Comparison of ENCODE assay signal across 15 cellular contexts in the genomic region with DNA sequence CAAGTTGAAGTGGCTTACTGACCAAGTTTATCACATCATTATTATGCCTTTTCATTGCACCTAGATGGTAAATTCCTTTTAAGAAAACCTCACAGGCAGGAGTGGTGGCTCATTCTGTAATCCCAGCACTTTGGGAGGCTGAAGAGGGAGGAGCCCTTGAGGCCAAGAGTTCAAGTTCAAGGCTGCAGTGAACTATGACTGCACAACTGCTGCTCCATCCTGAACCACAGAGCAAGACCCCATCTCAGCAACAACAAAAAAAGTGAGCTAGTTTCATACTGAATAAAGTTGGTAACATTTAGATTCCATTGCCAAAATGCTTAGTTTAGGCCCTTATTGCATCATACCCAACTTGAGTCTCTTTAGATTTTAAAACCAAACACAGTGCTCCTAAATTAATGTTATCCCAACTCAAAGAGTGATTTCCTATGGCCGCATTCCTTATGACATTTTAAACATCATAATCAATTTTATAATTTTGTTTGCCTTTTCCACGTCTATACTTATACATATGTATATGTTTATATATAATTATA. TPM values are rescaled to one million over a fixed set of nuclear protein-coding genes. Genes with fewer than 3 reads are reported as not detected.
DNase-seq lines count a peak whose midpoint lies in the region; ATAC-seq, FAIRE-seq and TF ChIP-seq lines count a peak whose summit lies in the region.
"Had no signal": no experiment of that assay in that cellular context is flagged by ENCODE, and none has a peak within 500 bp of the region (broad histone marks: within the 10 kb centered on the region; RNA-seq: fewer than 3 reads in every experiment).

No MANE protein-coding gene starts in this region.

- no peak overlapping the region for H2BK120ac ChIP-seq in IMR-90 (ENCODE audit: low read depth, low read length)
- no peak overlapping the region for H2BK120ac ChIP-seq in H1 (replicated peaks; ENCODE audit: low read depth, low read length)

- POLR2A ChIA-PET in HepG2 (lab: Yijun Ruan, JAX), result no interaction called here
- POLR2A ChIA-PET in IMR-90 (lab: Charles Lee; ENCODE audit: unreplicated experiment), result no interaction called here
- POLR2A ChIA-PET in H1 (lab: Charles Lee; ENCODE audit: partially characterized antibody), result interaction anchor here (1.4 kb wide), 1 partner anchor 12 kb away, joined by 5 read pairs; no protein-coding TSS in a partner anchor

- TF ChIP-seq EP300 in HepG2 (IDR thresholded peaks at IDR 0.05; ENCODE audit: low read depth in 2 of 2, low read length in 2 of 2) (no peak), HepG2 (CRISPR knock-in tag; IDR thresholded peaks at IDR 0.05; ENCODE audit: borderline replicate concordance) (no peak), H1 (IDR thresholded peaks at IDR 0.05; ENCODE audit: borderline replicate concordance in 1 of 2, low read depth in 2 of 2, low read length in 2 of 2) (no peak)

- DNase-seq in HepG2 (ENCODE audit: low spot score) (peak; percentile 30), right lobe of liver (no peak), IMR-90 (no peak), H1 (ENCODE audit: low read depth in 1 of 2, low spot score in 2 of 2) (no peak), dermis blood vessel endothelial cell (no peak), body of pancreas (no peak)
- DNase-seq: BE2C; CD8-positive, alpha-beta T cell; NCI-H1436 treated with DMSO at 0.1 percent for 48 hours; NCI-H2081; NCI-H510A treated with DMSO at 0.1 percent for 48 hours; SHP77 treated with DMSO at 0.1 percent for 48 hours had no signal

- 0 out of 2 replicates have a peak overlapping the region, but pooled peaks have one; percentile 33 for H2AK5ac ChIP-seq in IMR-90 (ENCODE audit: low read depth, low read length)
- H2AK5ac ChIP-seq in H1 (ENCODE audit: low read depth, low read length), result no peak overlapping the region

- H2AK9ac ChIP-seq in IMR-90 (replicated peaks; ENCODE audit: low read depth, low read length, poor library complexity), result no peak overlapping the region

- H2BK12ac ChIP-seq in H1 (ENCODE audit: low read depth, low read length), result no peak overlapping the region

- ATAC-seq in HepG2, result no peak; the same call in 2 of the 3 replicates
- ATAC-seq in right lobe of liver, result no peak
- ATAC-seq in IMR-90 (ENCODE audit: low read depth), result no peak
- no peak for ATAC-seq in GM21367 (IDR thresholded peaks at IDR 0.05; ENCODE audit: unreplicated experiment)
- no peak for ATAC-seq in body of pancreas
- ATAC-seq: CD8-positive, alpha-beta T cell had no signal

- H3K4me3 ChIP-seq in HepG2 (replicated peaks in 1 of 3; ENCODE audit: insufficient read depth in 1 of 3, low read depth in 2 of 3, low read length in 3 of 3) (no peak overlapping the region), right lobe of liver (no peak overlapping the region), IMR-90 (ENCODE audit: insufficient read depth, low read depth, low read length) (no peak overlapping the region), H1 (ENCODE audit: extremely low read depth in 1 of 4, insufficient read depth in 2 of 4, low read depth in 3 of 4, low read length in 4 of 4) (no peak overlapping the region), body of pancreas (no peak overlapping the region)
- H3K4me3 ChIP-seq: HAP-1 had no signal

- no peak overlapping the region for H4K91ac ChIP-seq in IMR-90 (ENCODE audit: insufficient read depth, low read depth, low read length)
- no peak overlapping the region for H4K91ac ChIP-seq in H1 (replicated peaks; ENCODE audit: insufficient read length, low read length)

- H4K20me1 ChIP-seq in HepG2 (ENCODE audit: insufficient read depth, low read length), result peaks cover 37% of the 10 kb centered on the region
- H4K20me1 ChIP-seq in IMR-90 (ENCODE audit: insufficient read depth, low read length), result peaks cover 40% of the 10 kb centered on the region
- H4K20me1 ChIP-seq in H1 (replicated peaks in 1 of 2; ENCODE audit: control insufficient read depth in 1 of 2, insufficient read depth in 2 of 2, low read length in 2 of 2), result peaks cover 11 to 15% of the 10 kb centered on the region in 2 experiments

- H2BK15ac ChIP-seq in IMR-90 (ENCODE audit: low read depth, low read length), result no peak overlapping the region
- H2BK15ac ChIP-seq in H1 (ENCODE audit: low read length), result no peak overlapping the region

- H2BK5ac ChIP-seq in IMR-90 (ENCODE audit: low read depth, low read length, poor library complexity, severe bottlenecking) (no peak overlapping the region), H1 (ENCODE audit: low read depth, low read length) (no peak overlapping the region)

- intact Hi-C loops in HepG2 (cut with micrococcal nuclease; ENCODE audit: unreplicated experiment) (no loop called here), right lobe of liver (cut with DNase I) (no loop called here), IMR-90 (cut with micrococcal nuclease) (no loop called here), body of pancreas (cut with DNase I) (no loop called here)

- H3K27ac ChIP-seq in HepG2 (ENCODE audit: extremely low read length, insufficient read depth, low read length) (no peak overlapping the region), right lobe of liver (no peak overlapping the region), IMR-90 (ENCODE audit: insufficient read depth, low read length) (no peak overlapping the region), H1 (ENCODE audit: low read depth, low read length) (no peak overlapping the region), body of pancreas (no peak overlapping the region)

- TF ChIP-seq RAD21 in HepG2 (CRISPR knock-in tag; IDR thresholded peaks at IDR 0.05) (no peak), IMR-90 (IDR thresholded peaks at IDR 0.05; ENCODE audit: low read length) (no peak), H1 (IDR thresholded peaks at IDR 0.05 in 1 of 2, conservative IDR thresholded peaks at IDR 0.05 in 1 of 2; ENCODE audit: low read depth in 2 of 2, low read length in 2 of 2) (no peak)

- no peak overlapping the region for H3K18ac ChIP-seq in IMR-90 (ENCODE audit: low read depth, low read length)
- no peak overlapping the region for H3K18ac ChIP-seq in H1 (ENCODE audit: extremely low read depth, low read length)

- 94% methylated on average over 2 of the region's 2 CpGs for WGBS in HepG2 (ENCODE audit: low lambda C conversion rate)
- WGBS in right lobe of liver (ENCODE audit: insufficient coverage, low coverage, low lambda C conversion rate, missing lambda C conversion rate), result 83% methylated on average over 2 of the region's 2 CpGs
- WGBS in IMR-90 (ENCODE audit: extremely low coverage in 2 of 2, insufficient read length in 1 of 2), 2 experiments, result no CpG with 5 or more reads among the region's 2 CpGs
- WGBS in H1 (ENCODE audit: extremely low coverage in 1 of 2, insufficient coverage in 1 of 2, insufficient read length in 1 of 2, insufficient replicate concordance in 2 of 2, low coverage in 1 of 2, low lambda C conversion rate in 2 of 2, missing lambda C conversion rate in 1 of 2), 2 experiments, result 76% methylated on average over 2 of the region's 2 CpGs; no CpG with 5 or more reads in 1 of the 2 experiments
- 77 to 81% methylated on average over 2 of the region's 2 CpGs for WGBS in body of pancreas, 2 donors

- H2AFZ ChIP-seq in HepG2 (ENCODE audit: low read length), result no peak overlapping the region
- H2AFZ ChIP-seq in IMR-90 (replicated peaks; ENCODE audit: low read length, poor library complexity), result no peak overlapping the region
- no peak overlapping the region for H2AFZ ChIP-seq in H1 (ENCODE audit: low read length)

- peaks cover 14% of the 10 kb centered on the region for H3K9me1 ChIP-seq in IMR-90 (ENCODE audit: insufficient read depth, low read length)

- H3K4ac ChIP-seq in IMR-90 (ENCODE audit: low read depth, low read length), result no peak overlapping the region
- H3K4ac ChIP-seq in H1 (replicated peaks; ENCODE audit: insufficient read length, low read depth, low read length), result no peak overlapping the region

- H3K4me2 ChIP-seq in HepG2 (ENCODE audit: low read depth, low read length), result no peak overlapping the region
- no peak overlapping the region for H3K4me2 ChIP-seq in IMR-90 (ENCODE audit: low read depth, low read length)
- no peak overlapping the region for H3K4me2 ChIP-seq in H1 (ENCODE audit: insufficient read depth in 1 of 2, low read depth in 2 of 2, low read length in 2 of 2)

- H3K23me2 ChIP-seq in H1 (ENCODE audit: low read depth, low read length), result no peaks in the 10 kb centered on the region

- BruUV-seq in HepG2 (replicated peaks; lab: Mats Ljungman, UMichigan) (no TSS peak), IMR-90 (replicated peaks; lab: Mats Ljungman, UMichigan) (no TSS peak)

- TF ChIP-seq POLR2A in HepG2 (IDR thresholded peaks at IDR 0.05; ENCODE audit: insufficient read depth in 1 of 2, low read depth in 2 of 2, low read length in 2 of 2) (no peak), right lobe of liver (IDR thresholded peaks at IDR 0.05) (no peak), IMR-90 (IDR thresholded peaks at IDR 0.05; ENCODE audit: low read depth, low read length) (no peak), H1 (IDR thresholded peaks at IDR 0.05; ENCODE audit: control extremely low read depth in 1 of 2, low read depth in 2 of 2, low read length in 2 of 2) (no peak), body of pancreas (IDR thresholded peaks at IDR 0.05) (no peak)

- H3K79me2 ChIP-seq in HepG2 (ENCODE audit: insufficient read depth, low read length), result peaks cover 85% of the 10 kb centered on the region
- peaks cover 10 to 90% of the 10 kb centered on the region in 2 experiments for H3K79me2 ChIP-seq in H1 (ENCODE audit: control insufficient read depth in 1 of 2, insufficient read depth in 2 of 2, low read length in 2 of 2)

- H2BK20ac ChIP-seq in IMR-90 (ENCODE audit: low read depth, low read length) (no peak overlapping the region), H1 (ENCODE audit: low read length) (no peak overlapping the region)

- H3K79me1 ChIP-seq in IMR-90 (ENCODE audit: low read depth in 1 of 2, low read length in 2 of 2), result peaks cover 23 to 52% of the 10 kb centered on the region in 2 experiments
- H3K79me1 ChIP-seq in H1 (ENCODE audit: low read depth, low read length), result peaks cover 2% of the 10 kb centered on the region; the same call in 1 of the 2 replicates

- peak overlapping the region; percentile 78; the same call in 1 of the 2 replicates for H3K14ac ChIP-seq in IMR-90 (replicated peaks; ENCODE audit: low read depth, low read length)
- no peak overlapping the region for H3K14ac ChIP-seq in H1 (ENCODE audit: insufficient read length)

- H3K4me1 ChIP-seq in HepG2 (ENCODE audit: insufficient read depth, low read length) (peaks cover 16% of the 10 kb centered on the region), right lobe of liver (peaks cover 0 to 5% (median 0%) of the 10 kb centered on the region in 4 donors), IMR-90 (ENCODE audit: control insufficient read depth, insufficient read depth, low read length) (peaks cover 9% of the 10 kb centered on the region), H1 (replicated peaks in 1 of 4; ENCODE audit: control insufficient read depth in 3 of 4, insufficient read depth in 4 of 4, low read length in 3 of 4) (peaks cover 2 to 9% (median 4%) of the 10 kb centered on the region in 4 experiments; a peak in 6 of 7 replicates), body of pancreas (peaks cover 4% of the 10 kb centered on the region)
- H3K4me1 ChIP-seq: BE2C had no signal

- no peak overlapping the region for H4K8ac ChIP-seq in IMR-90 (ENCODE audit: low read depth in 2 of 2, low read length in 2 of 2)
- H4K8ac ChIP-seq in H1 (ENCODE audit: extremely low read depth, insufficient read depth, low read length), result no peak overlapping the region

- FAIRE-seq in HepG2 (lab: Jason Lieb, UNC) (peak; percentile 46), H1 (lab: Jason Lieb, UNC) (no peak)
- FAIRE-seq: D721Med had no signal

- no peak overlapping the region for H3K9ac ChIP-seq in HepG2 (ENCODE audit: insufficient read depth, low read depth, low read length)
- no peak overlapping the region for H3K9ac ChIP-seq in IMR-90 (ENCODE audit: low read depth, low read length)
- H3K9ac ChIP-seq in H1 (replicated peaks in 1 of 4; ENCODE audit: extremely low read depth in 1 of 4, low read depth in 3 of 4, low read length in 3 of 4), result no peak overlapping the region

- dilution Hi-C loops in IMR-90 (cut with HindIII; ENCODE audit: low sequenced_read_pairs, unreplicated experiment), result no loop called here

- CTCF ChIA-PET in HepG2 (lab: Yijun Ruan, JAX; ENCODE audit: low intra/inter-chr PET ratio, low total read pairs), result no interaction called here
- CTCF ChIA-PET in IMR-90 (lab: Yijun Ruan, JAX), result no interaction called here
- CTCF ChIA-PET in H1 (lab: Charles Lee; ENCODE audit: partially characterized antibody), result no interaction called here

- H3K56ac ChIP-seq in IMR-90 (ENCODE audit: extremely low read depth, insufficient read depth, low read length) (no peak overlapping the region), H1 (replicated peaks; ENCODE audit: insufficient read length, low read depth, low read length) (no peak overlapping the region)

- H3K36me3 ChIP-seq in HepG2 (replicated peaks in 1 of 2; ENCODE audit: control insufficient read depth in 1 of 2, insufficient read depth in 2 of 2, low read length in 2 of 2) (0 out of 5 replicates have a peak, but pooled peaks cover 0 to 2% of the 10 kb centered on the region in 2 experiments), right lobe of liver (peaks cover 0 to 6% (median 0%) of the 10 kb centered on the region in 4 donors), IMR-90 (ENCODE audit: control insufficient read depth, insufficient read depth, low read length) (no peaks in the 10 kb centered on the region), H1 (ENCODE audit: control insufficient read depth in 2 of 4, insufficient read depth in 4 of 4, low read length in 3 of 4) (no peaks in the 10 kb centered on the region; a peak in 1 of 8 replicates), body of pancreas (replicated peaks in 1 of 2; ENCODE audit: insufficient read depth in 1 of 2, low read depth in 2 of 2) (no peaks in the 10 kb centered on the region)
- H3K36me3 ChIP-seq: BE2C, HAP-1 had no signal

- H3K9me3 ChIP-seq in HepG2 (ENCODE audit: low read length) (no peaks in the 10 kb centered on the region), right lobe of liver (no peaks in the 10 kb centered on the region), IMR-90 (ENCODE audit: control insufficient read depth, insufficient read depth, low read length) (no peaks in the 10 kb centered on the region), H1 (ENCODE audit: insufficient read depth in 2 of 2, low read depth in 1 of 2, low read length in 1 of 2) (no peaks in the 10 kb centered on the region), body of pancreas (no peaks in the 10 kb centered on the region)
- H3K9me3 ChIP-seq: BE2C, HAP-1 had no signal

- no peaks in the 10 kb centered on the region; a peak in 1 of 5 replicates for H3K27me3 ChIP-seq in HepG2 (ENCODE audit: control insufficient read depth in 1 of 2, insufficient read depth in 2 of 2, low read length in 2 of 2)
- no peaks in the 10 kb centered on the region for H3K27me3 ChIP-seq in right lobe of liver
- H3K27me3 ChIP-seq in IMR-90 (ENCODE audit: control insufficient read depth, insufficient read depth, low read length), result no peaks in the 10 kb centered on the region
- H3K27me3 ChIP-seq in H1 (replicated peaks in 1 of 4; ENCODE audit: control insufficient read depth in 3 of 4, extremely low read depth in 1 of 4, insufficient read depth in 3 of 4, low read length in 3 of 4), result no peaks in the 10 kb centered on the region
- H3K27me3 ChIP-seq in body of pancreas, result no peaks in the 10 kb centered on the region
- H3K27me3 ChIP-seq: BE2C had no signal

- H3K23ac ChIP-seq in IMR-90 (ENCODE audit: low read depth, low read length) (no peak overlapping the region), H1 (ENCODE audit: insufficient read length) (no peak overlapping the region)

- in situ Hi-C loops in HepG2 (cut with HindIII; ENCODE audit: extremely low pct_ligation_motif_present, low pct_unique_long_range_greater_than_20kb), result no loop called here
- in situ Hi-C loops in IMR-90 (cut with MboI; ENCODE audit: low sequenced_read_pairs), result no loop called here

- H4K5ac ChIP-seq in IMR-90 (ENCODE audit: low read depth, low read length), result peak overlapping the region; percentile 8; the same call in 1 of the 2 replicates
- H4K5ac ChIP-seq in H1 (ENCODE audit: insufficient read length, low read depth, low read length), result no peak overlapping the region

- TF ChIP-seq CTCF in HepG2 (CRISPR knock-in tag; IDR thresholded peaks at IDR 0.05) (no peak), right lobe of liver (IDR thresholded peaks at IDR 0.05) (no peak), IMR-90 (conservative IDR thresholded peaks at IDR 0.05; ENCODE audit: low read depth, low read length) (no peak), H1 (IDR thresholded peaks at IDR 0.05; ENCODE audit: control extremely low read depth in 1 of 3, insufficient read depth in 1 of 3, low read depth in 1 of 3, low read length in 3 of 3) (no peak), body of pancreas (IDR thresholded peaks at IDR 0.05) (no peak)

RNA-seq across cellular contexts. Expression of a gene that starts 36.0 kb away (rescaled TPM):
- total RNA-seq in HepG2 (2016; rRNA removed; fragmentation: Illumina TruSeq; extraction: Trizol) (57.0 and 77.4 TPM in 2 replicates), right lobe of liver (10 to 100 TPM; 28.0 to 45.7 (median 33.2) TPM), IMR-90 (2012; rRNA removed) (33.5 and 53.0 TPM in 2 replicates), dermis blood vessel endothelial cell (74.7 and 107 TPM in 2 replicates), body of pancreas (10 to 100 TPM; 44.9 to 50.8 TPM)
- 30.5 and 32.6 TPM in 2 replicates for total RNA-seq in HepG2 (2016; cell fraction: cytosol; rRNA removed; fragmentation: Illumina TruSeq; extraction: Trizol; ENCODE audit: low read depth)
- total RNA-seq in HepG2 (2016; cell fraction: insoluble cytoplasmic fraction; rRNA removed; fragmentation: Illumina TruSeq; extraction: Trizol), result 55.0 and 75.8 TPM in 2 replicates
- total RNA-seq in HepG2 (2016; cell fraction: membrane; rRNA removed; fragmentation: Illumina TruSeq; extraction: Trizol), result 43.3 and 44.2 TPM in 2 replicates
- 75.2 and 89.3 TPM in 2 replicates for total RNA-seq in HepG2 (2016; cell fraction: nucleus; rRNA removed; fragmentation: Illumina TruSeq; extraction: Trizol)
- polyA plus RNA-seq in HepG2 (2011; rRNA removed) (21.5 and 31.8 TPM in 2 replicates), IMR-90 (2012; rRNA removed) (12.3 and 16.3 TPM in 2 replicates), H1 (2011; rRNA removed) (10.1 and 15.5 TPM in 2 replicates)
- polyA plus RNA-seq in HepG2 (2011; cell fraction: cytosol; rRNA removed), result 9.8 and 14.3 TPM in 2 replicates
- polyA plus RNA-seq in HepG2 (2011; cell fraction: nucleus; rRNA removed), result 15.0 and 16.7 TPM in 2 replicates
- 26.0 and 38.4 TPM in 2 replicates for polyA plus RNA-seq in HepG2 (2012)
- 4.1 and 5.2 TPM in 2 replicates for polyA plus RNA-seq in HepG2 (2016; cell fraction: cytosol; fragmentation: Illumina TruSeq; extraction: Trizol; ENCODE audit: low read depth)
- polyA plus RNA-seq in HepG2 (2016; cell fraction: insoluble cytoplasmic fraction; fragmentation: Illumina TruSeq; extraction: Trizol; ENCODE audit: low read depth), result 56.5 and 59.0 TPM in 2 replicates
- polyA plus RNA-seq in HepG2 (2016; cell fraction: membrane; fragmentation: Illumina TruSeq; extraction: Trizol; ENCODE audit: low read depth), result 11.3 and 11.6 TPM in 2 replicates
- 39.8 and 41.3 TPM in 2 replicates for polyA plus RNA-seq in HepG2 (2016; cell fraction: nucleus; fragmentation: Illumina TruSeq; extraction: Trizol; ENCODE audit: insufficient read depth, low read depth)
- polyA minus RNA-seq in HepG2 (2011; rRNA and poly(A)+ RNA removed; ENCODE audit: low replicate concordance), result 48.0 and 86.1 TPM in 2 replicates
- polyA minus RNA-seq in HepG2 (2011; cell fraction: cytosol; rRNA and poly(A)+ RNA removed), result 78.1 and 82.6 TPM in 2 replicates
- polyA minus RNA-seq in HepG2 (2011; cell fraction: nucleus; rRNA and poly(A)+ RNA removed), result 130 and 136 TPM in 2 replicates
- 2.4 and 4.1 TPM in 2 replicates for polyA plus RNA-seq in IMR-90 (2012; cell fraction: cytosol; rRNA removed)
- polyA plus RNA-seq in IMR-90 (2012; cell fraction: nucleus; rRNA removed; ENCODE audit: low replicate concordance), result 3.2 and 17.5 TPM in 2 replicates
- total RNA-seq in H1 (2021; fragmentation: NEBNext Ultra II Directional; extraction: Animal tissue kit (Norgen Biotek cat#: 25700)), result 73.8 and 76.6 TPM in 2 replicates
- polyA plus RNA-seq in H1 (2011; cell fraction: cytosol; rRNA removed), result 21.8 TPM
- polyA plus RNA-seq in H1 (2011; cell fraction: nucleus; rRNA removed), result 15.1 TPM
- polyA plus RNA-seq in H1 (2012, experiment 1 of 2), result 19.9 to 69.7 TPM (median 27.8 TPM) in 4 replicates
- 1.6 TPM for polyA plus RNA-seq in H1 (2012, experiment 2 of 2)
- polyA plus RNA-seq in H1 (2013, experiment 1 of 2), result 30.6 TPM
- polyA plus RNA-seq in H1 (2013, experiment 2 of 2), result 29.6 TPM
- 66.4 and 101 TPM in 2 replicates for polyA minus RNA-seq in H1 (2011; rRNA and poly(A)+ RNA removed)
- polyA minus RNA-seq in H1 (2011; cell fraction: cytosol; rRNA and poly(A)+ RNA removed), result 82.9 TPM
- polyA minus RNA-seq in H1 (2011; cell fraction: nucleus; rRNA and poly(A)+ RNA removed), result 150 TPM
